17 cellular contexts compared by ENCODE assay signal in genomic region chr7:139976055-139976837, GRCh38.
"Had no signal": no experiment of that assay in that cellular context is flagged by ENCODE, and none has a peak within 500 bp of the region (broad histone marks: within the 10 kb centered on the region; RNA-seq: fewer than 3 reads in every experiment).

No MANE protein-coding gene starts in this region.

- H3K4me3 Mint-ChIP-seq: effector memory CD8-positive, alpha-beta T cell; immature natural killer cell; memory B cell had no signal

- H3K27me3 ChIP-seq: esophagus squamous epithelium, gastroesophageal sphincter, sigmoid colon had no signal

- H3K4me1 ChIP-seq: esophagus squamous epithelium, left ventricle myocardium inferior, lower lobe of right lung, sigmoid colon had no signal

- DNase-seq: effector memory CD8-positive, alpha-beta T cell; esophagus squamous epithelium; foreskin fibroblast; immature natural killer cell; kidney; left cardiac atrium; left ventricle myocardium inferior; lower lobe of right lung; midbrain; posterior cingulate gyrus; sigmoid colon; stimulated activated CD4-positive, alpha-beta T cell treated with anti-CD3 and anti-CD28 coated beads, Interleukin-2, amount 100 ng/mL, for 24 hours; stimulated activated naive CD4-positive, alpha-beta T cell treated with Interleukin-2 at 50 U/mL for 16 hours had no signal

- H3K9me3 Mint-ChIP-seq: effector memory CD8-positive, alpha-beta T cell; immature natural killer cell; memory B cell had no signal

- FAIRE-seq: kidney, urothelium cell line had no signal

- H3K9me3 ChIP-seq: esophagus squamous epithelium, gastroesophageal sphincter, left ventricle myocardium inferior, lower lobe of right lung, sigmoid colon had no signal

- H3K36me3 ChIP-seq: esophagus squamous epithelium, gastroesophageal sphincter, left ventricle myocardium inferior, lower lobe of right lung, sigmoid colon had no signal

- H3K27ac Mint-ChIP-seq: memory B cell had no signal

- ATAC-seq: effector memory CD8-positive, alpha-beta T cell; gastroesophageal sphincter; left cardiac atrium; lower lobe of right lung had no signal

- H3K4me3 ChIP-seq: esophagus squamous epithelium, gastroesophageal sphincter, left ventricle myocardium inferior, lower lobe of right lung, sigmoid colon, skin epidermis had no signal

- H3K27ac ChIP-seq: esophagus squamous epithelium, gastroesophageal sphincter, left ventricle myocardium inferior, lower lobe of right lung, sigmoid colon, skin epidermis had no signal
